8 cellular contexts compared by ENCODE assay signal in the genomic region with DNA sequence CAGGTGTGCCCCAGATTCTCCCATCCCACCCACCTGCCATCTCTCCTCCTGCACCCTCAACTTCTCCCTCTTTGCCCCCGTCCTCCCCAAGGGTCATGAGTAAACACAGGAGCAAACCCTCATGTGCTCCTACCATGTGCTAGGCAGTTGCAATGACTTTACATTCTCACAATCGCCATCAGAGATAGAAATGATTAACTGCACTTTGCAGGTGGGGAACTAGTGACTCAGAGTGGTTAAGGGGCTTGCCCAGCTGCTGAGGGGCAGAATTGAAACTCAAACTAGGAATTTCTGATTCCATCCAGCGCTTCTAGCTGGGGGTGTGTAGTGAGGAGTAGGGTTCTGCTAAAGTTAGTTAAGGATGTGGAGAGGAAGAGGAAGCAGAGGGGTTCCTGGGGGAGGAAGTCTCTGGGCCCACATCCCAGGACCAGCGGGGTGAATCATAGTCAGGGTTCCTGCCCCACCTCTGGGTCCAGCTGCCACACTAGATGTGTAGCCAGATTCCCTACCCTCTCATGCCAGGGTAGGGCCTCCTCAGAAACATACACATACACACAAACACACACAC.
DNase-seq lines count a peak whose midpoint lies in the region; ATAC-seq lines count a peak whose summit lies in the region.

No MANE protein-coding gene starts in this region.

- DNase-seq in HCEC 1CT (peak; percentile 22), NCI-H226 (peak; percentile 65), NCI-H2081 (lab: John Stamatoyannopoulos, UW) (no peak), retina (no peak)
- no peak for DNase-seq in effector memory CD8-positive, alpha-beta T cell
- DNase-seq in stimulated activated CD8-positive, alpha-beta memory T cell treated with anti-CD3 and anti-CD28 coated beads, Interleukin-12 subunit alpha, Interleukin-12 subunit beta, amount 100 ng/mL, for 4 hours (ENCODE audit: low read depth): peak; percentile 19
- DNase-seq in central memory CD4-positive, alpha-beta T cell: no peak

- H3K27me3 Mint-ChIP-seq in effector memory CD8-positive, alpha-beta T cell: no peaks in the 10 kb centered on the region

- no peak overlapping the region for H3K4me3 Mint-ChIP-seq in effector memory CD8-positive, alpha-beta T cell

- H3K4me1 Mint-ChIP-seq in effector memory CD8-positive, alpha-beta T cell (ENCODE audit: low read depth in 2 of 2): peaks cover 0 to 8% of the 10 kb centered on the region in 2 donors

- peaks cover 31% of the 10 kb centered on the region for H3K36me3 Mint-ChIP-seq in effector memory CD8-positive, alpha-beta T cell (ENCODE audit: insufficient read depth)

- H3K27ac Mint-ChIP-seq in effector memory CD8-positive, alpha-beta T cell: peak overlapping the region; percentile 79 to 85

- ATAC-seq in GM18511 (IDR thresholded peaks at IDR 0.05; ENCODE audit: unreplicated experiment): peak; percentile 93
- no peak for ATAC-seq in effector memory CD8-positive, alpha-beta T cell (replicated peaks)

- H3K9me3 Mint-ChIP-seq in effector memory CD8-positive, alpha-beta T cell: no peaks in the 10 kb centered on the region

Comparison
In these comparisons a context has a peak if more than half of its experiments do, and no peak if none do; other contexts are left out.
1. DNase-seq: peak in HCEC 1CT (single experiment), NCI-H226 (single experiment) and stimulated activated CD8-positive, alpha-beta memory T cell treated with anti-CD3 and anti-CD28 coated beads, Interleukin-12 subunit alpha, Interleukin-12 subunit beta, amount 100 ng/mL, for 4 hours (single experiment); none in effector memory CD8-positive, alpha-beta T cell (0 of 3), NCI-H2081 (0 of 2), retina (single experiment) and central memory CD4-positive, alpha-beta T cell (single experiment).